Comparison of ENCODE assay signal across 1 cellular context in genomic region chr13:112756511-112756966, GRCh38.
TF ChIP-seq lines count a peak whose summit lies in the region.

No MANE protein-coding gene starts in this region.

TF ChIP-seq in HepG2, 621 proteins besides CTCF, POLR2A, EP300 and RAD21 (continued from another document and continues in another):
- TF ChIP-seq MBNL3 (CRISPR knock-in tag; conservative IDR thresholded peaks at IDR 0.05) (no peak), ZNF281 (CRISPR knock-in tag; IDR thresholded peaks at IDR 0.05; ENCODE audit: borderline replicate concordance) (no peak), ZNF615 (CRISPR knock-in tag; IDR thresholded peaks at IDR 0.05; ENCODE audit: borderline replicate concordance) (no peak), ASH2L (IDR thresholded peaks at IDR 0.05; ENCODE audit: insufficient read length, low read depth, low read length) (no peak), PHF8 (CRISPR knock-in tag; IDR thresholded peaks at IDR 0.05) (peak; percentile 24; the same call in 1 of the 2 replicates), ZNF282 (IDR thresholded peaks at IDR 0.05; ENCODE audit: partially characterized antibody) (no peak), ZSCAN5A (CRISPR knock-in tag; IDR thresholded peaks at IDR 0.05; ENCODE audit: borderline replicate concordance) (no peak), AGO2 (optimal IDR thresholded peaks at IDR 0.05; ENCODE audit: low read depth, low read length) (peak; percentile 61), HNF1A (IDR thresholded peaks at IDR 0.05; ENCODE audit: low read depth) (no peak), HNF1A (CRISPR knock-in tag; IDR thresholded peaks at IDR 0.05; ENCODE audit: borderline replicate concordance) (no peak), YEATS4 (CRISPR knock-in tag; IDR thresholded peaks at IDR 0.05; ENCODE audit: borderline replicate concordance) (peak; percentile 19; the same call in 1 of the 2 replicates), ZFX (CRISPR knock-in tag; IDR thresholded peaks at IDR 0.05; ENCODE audit: low read depth) (peak; percentile 77), XRCC5 (optimal IDR thresholded peaks at IDR 0.05; ENCODE audit: low read length) (no peak), CHD2 (IDR thresholded peaks at IDR 0.05; ENCODE audit: low read depth, low read length) (no peak), ZNF280D (CRISPR knock-in tag; IDR thresholded peaks at IDR 0.05) (no peak), ZNF138 (CRISPR knock-in tag; IDR thresholded peaks at IDR 0.05; ENCODE audit: low read depth) (no peak), HOMEZ (CRISPR knock-in tag; IDR thresholded peaks at IDR 0.05; ENCODE audit: low read depth) (no peak), CREBL2 (CRISPR knock-in tag; IDR thresholded peaks at IDR 0.05; ENCODE audit: borderline replicate concordance) (no peak), HOXA3 (CRISPR knock-in tag; IDR thresholded peaks at IDR 0.05) (peak; percentile 6; the same call in 1 of the 2 replicates), ZFP62 (CRISPR knock-in tag; IDR thresholded peaks at IDR 0.05) (no peak), ZNF335 (CRISPR knock-in tag; IDR thresholded peaks at IDR 0.05) (no peak), ISX (CRISPR knock-in tag; conservative IDR thresholded peaks at IDR 0.05) (no peak), CC2D1A (CRISPR knock-in tag; IDR thresholded peaks at IDR 0.05) (no peak), ZNF251 (CRISPR knock-in tag; IDR thresholded peaks at IDR 0.05) (no peak), MAF1 (CRISPR knock-in tag; IDR thresholded peaks at IDR 0.05; ENCODE audit: borderline replicate concordance) (no peak), STAT6 (CRISPR knock-in tag; IDR thresholded peaks at IDR 0.05; ENCODE audit: borderline replicate concordance) (no peak), UBTF (CRISPR knock-in tag; IDR thresholded peaks at IDR 0.05) (no peak; the same call in 1 of the 2 replicates), ZXDC (CRISPR knock-in tag; IDR thresholded peaks at IDR 0.05) (no peak), CCAR2 (optimal IDR thresholded peaks at IDR 0.05; ENCODE audit: low read depth, low read length) (no peak), PTBP1 (IDR thresholded peaks at IDR 0.05; ENCODE audit: low read depth, low read length, poor library complexity, severe bottlenecking) (no peak), TCF12 (IDR thresholded peaks at IDR 0.05) (no peak), TCF12 (CRISPR knock-in tag; IDR thresholded peaks at IDR 0.05) (no peak)
- TF ChIP-seq, protein P1, sequence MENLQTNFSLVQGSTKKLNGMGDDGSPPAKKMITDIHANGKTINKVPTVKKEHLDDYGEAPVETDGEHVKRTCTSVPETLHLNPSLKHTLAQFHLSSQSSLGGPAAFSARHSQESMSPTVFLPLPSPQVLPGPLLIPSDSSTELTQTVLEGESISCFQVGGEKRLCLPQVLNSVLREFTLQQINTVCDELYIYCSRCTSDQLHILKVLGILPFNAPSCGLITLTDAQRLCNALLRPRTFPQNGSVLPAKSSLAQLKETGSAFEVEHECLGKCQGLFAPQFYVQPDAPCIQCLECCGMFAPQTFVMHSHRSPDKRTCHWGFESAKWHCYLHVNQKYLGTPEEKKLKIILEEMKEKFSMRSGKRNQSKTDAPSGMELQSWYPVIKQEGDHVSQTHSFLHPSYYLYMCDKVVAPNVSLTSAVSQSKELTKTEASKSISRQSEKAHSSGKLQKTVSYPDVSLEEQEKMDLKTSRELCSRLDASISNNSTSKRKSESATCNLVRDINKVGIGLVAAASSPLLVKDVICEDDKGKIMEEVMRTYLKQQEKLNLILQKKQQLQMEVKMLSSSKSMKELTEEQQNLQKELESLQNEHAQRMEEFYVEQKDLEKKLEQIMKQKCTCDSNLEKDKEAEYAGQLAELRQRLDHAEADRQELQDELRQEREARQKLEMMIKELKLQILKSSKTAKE (CRISPR knock-in tag; IDR thresholded peaks at IDR 0.05; ENCODE audit: borderline replicate concordance): no peak
